ENCODE assay signal across 1 cellular context in genomic region chr5:71737931-71738539, GRCh38.
TF ChIP-seq lines count a peak whose summit lies in the region.

No MANE protein-coding gene starts in this region.

TF ChIP-seq in H1, 55 proteins besides CTCF, POLR2A, EP300 and RAD21:
- TF ChIP-seq EGR1 (IDR thresholded peaks at IDR 0.05; ENCODE audit: borderline replicate concordance, low read depth, low read length) (no peak), KDM1A (IDR thresholded peaks at IDR 0.05; ENCODE audit: borderline replicate concordance, low read length) (no peak), CREB1 (IDR thresholded peaks at IDR 0.05) (no peak), E2F6 (IDR thresholded peaks at IDR 0.05) (no peak), CTBP2 (IDR thresholded peaks at IDR 0.05; ENCODE audit: borderline replicate concordance, insufficient read depth, insufficient read length, low read length) (no peak), EZH2 (IDR thresholded peaks at IDR 0.05; ENCODE audit: low read depth, low read length, severe bottlenecking) (no peak), POLR2AphosphoS5 (IDR thresholded peaks at IDR 0.05; ENCODE audit: low read depth, low read length) (no peak), HDAC2 (IDR thresholded peaks at IDR 0.05; ENCODE audit: borderline replicate concordance in 1 of 2, low read depth in 2 of 2, low read length in 2 of 2) (no peak), RFX5 (IDR thresholded peaks at IDR 0.05; ENCODE audit: borderline replicate concordance, low read depth, low read length) (no peak), CHD2 (IDR thresholded peaks at IDR 0.05; ENCODE audit: low read length) (no peak), PHF8 (conservative IDR thresholded peaks at IDR 0.05; ENCODE audit: low read depth, low read length) (no peak), CHD7 (IDR thresholded peaks at IDR 0.05; ENCODE audit: insufficient replicate concordance, low read length) (no peak), CBX8 (IDR thresholded peaks at IDR 0.05; ENCODE audit: borderline replicate concordance, low read depth, low read length) (no peak), BCL11A (IDR thresholded peaks at IDR 0.05; ENCODE audit: low read depth in 2 of 2, low read length in 2 of 2) (no peak), RNF2 (IDR thresholded peaks at IDR 0.05; ENCODE audit: borderline replicate concordance, low read depth, low read length, missing control alignments, poor library complexity, severe bottlenecking) (no peak), CEBPB (IDR thresholded peaks at IDR 0.05; ENCODE audit: low read depth, low read length) (no peak), ATF2 (IDR thresholded peaks at IDR 0.05; ENCODE audit: low read length) (no peak)
